ENCODE assay signal across 1 cellular context in genomic region chr6:158854214-158855101, GRCh38.
TF ChIP-seq lines count a peak whose summit lies in the region.

No MANE protein-coding gene starts in this region.

TF ChIP-seq in GM23338, 12 proteins besides CTCF, POLR2A, EP300 and RAD21 (continued from another document):
- TF ChIP-seq REST (IDR thresholded peaks at IDR 0.05; ENCODE audit: unreplicated experiment) (no peak), ZNF114 (CRISPR knock-in tag; IDR thresholded peaks at IDR 0.05) (peak; percentile 66; the same call in 1 of the 2 replicates), CREB1 (CRISPR knock-in tag; IDR thresholded peaks at IDR 0.05; ENCODE audit: low read depth) (no peak; the same call in 1 of the 2 replicates), EZH2 (IDR thresholded peaks at IDR 0.05; ENCODE audit: low read depth, unreplicated experiment) (no peak), POLR2AphosphoS5 (IDR thresholded peaks at IDR 0.05; ENCODE audit: low read depth) (no peak), STAT1 (IDR thresholded peaks at IDR 0.05; ENCODE audit: unreplicated experiment) (no peak), NANOG (IDR thresholded peaks at IDR 0.05; ENCODE audit: borderline replicate concordance) (no peak)
